16 cellular contexts compared by ENCODE assay signal in the genomic region with DNA sequence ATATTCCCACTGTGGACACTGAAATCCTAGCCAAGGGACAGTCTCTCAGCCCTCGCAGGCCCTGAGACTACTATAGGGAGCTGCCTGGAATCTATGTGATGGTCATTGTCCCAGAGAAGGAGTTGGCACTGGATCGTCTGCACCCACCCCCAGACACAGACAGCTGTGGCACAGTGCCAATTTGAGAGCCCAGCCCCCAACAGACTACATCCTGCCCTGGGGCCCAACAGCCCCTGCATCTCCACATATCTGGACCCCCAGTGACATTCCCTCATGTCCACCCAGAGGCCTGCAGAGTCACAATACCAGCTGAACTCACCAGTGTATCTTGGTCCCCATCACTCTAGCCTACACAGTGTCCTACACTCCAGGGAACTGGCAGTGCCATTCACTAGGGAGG. TPM values are rescaled to one million over a fixed set of nuclear protein-coding genes. Genes with fewer than 3 reads are reported as not detected.
"Had no signal": no experiment of that assay in that cellular context is flagged by ENCODE, and none has a peak within 500 bp of the region (broad histone marks: within the 10 kb centered on the region; RNA-seq: fewer than 3 reads in every experiment).

No MANE protein-coding gene starts in this region.

RNA-seq across cellular contexts. Expression of a gene that starts 38.4 kb away (rescaled TPM):
- total RNA-seq: stomach, subcutaneous adipose tissue, suprapubic skin, temporal lobe, testis, thoracic aorta, thyroid gland, tibial nerve, transverse colon, upper lobe of left lung, upper lobe of right lung, ureter, urinary bladder, uterus, vagina had no signal
- polyA plus RNA-seq: stomach, thymus, urinary bladder had no signal

RNA-seq across cellular contexts. Expression of a gene that starts 42.8 kb away (rescaled TPM):
- total RNA-seq: stomach, subcutaneous adipose tissue, suprapubic skin, temporal lobe, testis, thoracic aorta, thyroid gland, tibial nerve, transverse colon, upper lobe of left lung, upper lobe of right lung, ureter, urinary bladder, uterus, vagina had no signal
- polyA plus RNA-seq: stomach, thymus, urinary bladder had no signal

RNA-seq across cellular contexts. Expression of a gene that starts 52.3 kb away (rescaled TPM):
- total RNA-seq: stomach, subcutaneous adipose tissue, suprapubic skin, temporal lobe, testis, thoracic aorta, thyroid gland, tibial nerve, transverse colon, upper lobe of left lung, upper lobe of right lung, ureter, urinary bladder, uterus, vagina had no signal
- polyA plus RNA-seq: stomach, thymus, urinary bladder had no signal

RNA-seq across cellular contexts. Expression of a gene that starts 57.1 kb away (rescaled TPM):
- total RNA-seq: stomach, subcutaneous adipose tissue, suprapubic skin, temporal lobe, testis, thoracic aorta, thyroid gland, tibial nerve, transverse colon, upper lobe of left lung, upper lobe of right lung, ureter, urinary bladder, uterus, vagina had no signal
- polyA plus RNA-seq: stomach, thymus, urinary bladder had no signal
